ENCODE assay signal across 2 cellular contexts in the genomic region with DNA sequence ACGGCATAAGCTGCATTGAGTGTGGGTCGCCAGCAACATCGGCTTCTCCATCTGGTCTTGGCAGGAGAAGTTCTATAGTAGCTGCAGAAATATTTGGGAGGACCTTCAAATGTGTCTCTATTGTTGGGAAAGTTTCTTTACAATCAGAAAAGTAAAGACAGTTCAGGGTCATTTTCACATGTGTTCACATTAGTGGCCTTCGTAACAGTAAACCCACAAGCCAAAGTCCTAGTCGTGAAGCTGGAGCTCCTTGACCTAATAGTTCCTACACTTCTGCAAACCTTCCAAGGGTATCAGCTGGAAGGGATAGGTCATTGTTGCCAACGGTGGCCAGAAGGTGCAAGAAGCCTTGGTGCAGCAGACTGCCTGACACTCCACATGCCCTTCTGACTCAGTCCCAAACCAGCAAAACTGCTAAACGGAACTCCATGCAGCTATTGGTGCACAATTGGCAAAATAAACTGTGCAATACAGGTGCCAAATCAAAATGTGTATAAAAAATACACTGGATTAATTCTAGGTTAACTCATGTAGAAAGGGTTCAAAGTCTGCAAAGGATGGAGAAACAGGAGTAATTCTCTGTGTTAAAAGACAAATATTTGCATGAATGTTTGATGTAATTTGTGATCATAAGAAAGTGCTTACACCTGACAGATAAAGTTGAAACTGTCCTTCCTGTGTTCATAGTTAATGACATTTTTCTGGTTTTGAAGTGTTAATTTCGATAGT.
A peak's percentile ranks its signal among the peaks of the same experiment; 100 is the strongest.
TF ChIP-seq lines count a peak whose summit lies in the region.

No MANE protein-coding gene starts in this region.

TF ChIP-seq in A549, 52 proteins besides CTCF, POLR2A, EP300 and RAD21 (continued from another document):
- no peak for TF ChIP-seq HMGXB4 (CRISPR knock-in tag; IDR thresholded peaks at IDR 0.05; ENCODE audit: borderline replicate concordance)
- no peak for TF ChIP-seq HEYL (CRISPR knock-in tag; IDR thresholded peaks at IDR 0.05)
- TF ChIP-seq JUN (IDR thresholded peaks at IDR 0.05) = no peak

TF ChIP-seq in liver, 16 proteins besides CTCF, POLR2A, EP300 and RAD21 (continued from another document):
- TF ChIP-seq ZBTB33 (IDR thresholded peaks at IDR 0.05) (peak; percentile 57), NR2F2 (IDR thresholded peaks at IDR 0.05) (no peak), GABPA (IDR thresholded peaks at IDR 0.05 in 1 of 2, conservative IDR thresholded peaks at IDR 0.05 in 1 of 2) (no peak), EGR1 (IDR thresholded peaks at IDR 0.05; ENCODE audit: low read depth in 2 of 2) (no peak), HNF4G (IDR thresholded peaks at IDR 0.05) (peak; percentile 75), JUND (IDR thresholded peaks at IDR 0.05) (peak; percentile 31 to 51), MAX (IDR thresholded peaks at IDR 0.05) (peak; percentile 28), YY1 (IDR thresholded peaks at IDR 0.05) (peak; percentile 63), TAF1 (conservative IDR thresholded peaks at IDR 0.05) (no peak), ATF3 (IDR thresholded peaks at IDR 0.05) (no peak), SP1 (IDR thresholded peaks at IDR 0.05) (peak; percentile 82)
- TF ChIP-seq, protein P1, sequence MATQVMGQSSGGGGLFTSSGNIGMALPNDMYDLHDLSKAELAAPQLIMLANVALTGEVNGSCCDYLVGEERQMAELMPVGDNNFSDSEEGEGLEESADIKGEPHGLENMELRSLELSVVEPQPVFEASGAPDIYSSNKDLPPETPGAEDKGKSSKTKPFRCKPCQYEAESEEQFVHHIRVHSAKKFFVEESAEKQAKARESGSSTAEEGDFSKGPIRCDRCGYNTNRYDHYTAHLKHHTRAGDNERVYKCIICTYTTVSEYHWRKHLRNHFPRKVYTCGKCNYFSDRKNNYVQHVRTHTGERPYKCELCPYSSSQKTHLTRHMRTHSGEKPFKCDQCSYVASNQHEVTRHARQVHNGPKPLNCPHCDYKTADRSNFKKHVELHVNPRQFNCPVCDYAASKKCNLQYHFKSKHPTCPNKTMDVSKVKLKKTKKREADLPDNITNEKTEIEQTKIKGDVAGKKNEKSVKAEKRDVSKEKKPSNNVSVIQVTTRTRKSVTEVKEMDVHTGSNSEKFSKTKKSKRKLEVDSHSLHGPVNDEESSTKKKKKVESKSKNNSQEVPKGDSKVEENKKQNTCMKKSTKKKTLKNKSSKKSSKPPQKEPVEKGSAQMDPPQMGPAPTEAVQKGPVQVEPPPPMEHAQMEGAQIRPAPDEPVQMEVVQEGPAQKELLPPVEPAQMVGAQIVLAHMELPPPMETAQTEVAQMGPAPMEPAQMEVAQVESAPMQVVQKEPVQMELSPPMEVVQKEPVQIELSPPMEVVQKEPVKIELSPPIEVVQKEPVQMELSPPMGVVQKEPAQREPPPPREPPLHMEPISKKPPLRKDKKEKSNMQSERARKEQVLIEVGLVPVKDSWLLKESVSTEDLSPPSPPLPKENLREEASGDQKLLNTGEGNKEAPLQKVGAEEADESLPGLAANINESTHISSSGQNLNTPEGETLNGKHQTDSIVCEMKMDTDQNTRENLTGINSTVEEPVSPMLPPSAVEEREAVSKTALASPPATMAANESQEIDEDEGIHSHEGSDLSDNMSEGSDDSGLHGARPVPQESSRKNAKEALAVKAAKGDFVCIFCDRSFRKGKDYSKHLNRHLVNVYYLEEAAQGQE (IDR thresholded peaks at IDR 0.05) = peak; percentile 33
